ENCODE assay signal across 1 cellular context in genomic region chr12:132271755-132272092, GRCh38.
TF ChIP-seq lines count a peak whose summit lies in the region.

No MANE protein-coding gene starts in this region.

TF ChIP-seq in H1, 55 proteins besides CTCF, POLR2A, EP300 and RAD21 (continued from another document):
- TF ChIP-seq CBX8 (IDR thresholded peaks at IDR 0.05; ENCODE audit: borderline replicate concordance, low read depth, low read length), result no peak
- TF ChIP-seq JUND (IDR thresholded peaks at IDR 0.05; ENCODE audit: low read length), result no peak
- no peak for TF ChIP-seq CHD1 (IDR thresholded peaks at IDR 0.05; ENCODE audit: low read depth, low read length)
- TF ChIP-seq POU5F1 (IDR thresholded peaks at IDR 0.05; ENCODE audit: low read depth, low read length), result no peak
- no peak for TF ChIP-seq EGR1 (IDR thresholded peaks at IDR 0.05; ENCODE audit: borderline replicate concordance, low read depth, low read length)
- no peak for TF ChIP-seq SIN3A (conservative IDR thresholded peaks at IDR 0.05 in 1 of 2, IDR thresholded peaks at IDR 0.05 in 1 of 2; ENCODE audit: low read depth in 1 of 2, low read length in 2 of 2)
- no peak for TF ChIP-seq EZH2 (IDR thresholded peaks at IDR 0.05; ENCODE audit: low read depth, low read length, severe bottlenecking)
- no peak for TF ChIP-seq MAX (IDR thresholded peaks at IDR 0.05)
- TF ChIP-seq CEBPB (IDR thresholded peaks at IDR 0.05; ENCODE audit: low read depth, low read length), result no peak
